Comparison of ENCODE assay signal across 35 cellular contexts in the genomic region with DNA sequence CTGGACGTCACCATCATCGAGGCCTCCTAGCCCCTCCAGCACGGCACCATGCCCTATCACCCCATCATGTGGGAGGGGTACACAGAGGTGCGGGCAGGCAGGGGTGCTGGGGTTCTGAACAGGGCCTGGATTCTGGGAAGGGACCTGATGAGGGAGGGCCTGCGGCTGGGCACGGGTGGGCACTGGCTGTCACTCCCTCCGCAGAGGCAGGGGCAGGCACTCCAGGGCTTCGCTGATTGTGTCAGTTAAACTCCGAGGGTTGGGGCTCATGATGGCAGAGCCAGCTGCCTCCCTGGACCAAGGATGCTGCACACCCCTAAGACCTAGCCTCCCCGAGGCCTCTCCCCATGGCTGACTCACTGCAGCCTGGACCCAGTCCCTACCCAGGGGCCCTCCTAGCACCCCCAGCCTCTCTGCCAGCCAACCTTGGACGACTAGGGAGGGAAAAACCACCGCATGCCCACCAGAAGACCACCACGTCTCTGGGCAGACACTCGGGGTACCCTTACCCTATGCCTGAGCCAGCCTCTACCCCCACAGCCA. TPM values are rescaled to one million over a fixed set of nuclear protein-coding genes. Genes with fewer than 3 reads are reported as not detected.
"Had no signal": no experiment of that assay in that cellular context is flagged by ENCODE, and none has a peak within 500 bp of the region (broad histone marks: within the 10 kb centered on the region; RNA-seq: fewer than 3 reads in every experiment).

No MANE protein-coding gene starts in this region.

- H3K4me1 ChIP-seq: left ventricle myocardium inferior, neural progenitor cell, right atrium auricular region, right lobe of liver, tibial nerve, uterus had no signal

- H3K9ac ChIP-seq: neural progenitor cell had no signal

- H3K36me3 ChIP-seq: neural progenitor cell, ovary, right atrium auricular region, right lobe of liver, uterus had no signal

- DNase-seq: head of caudate nucleus; hippocampal formation; immature natural killer cell; left ventricle myocardium inferior; midbrain; naive thymus-derived CD4-positive, alpha-beta T cell; nephron progenitor cell; right lobe of liver; stimulated activated CD4-positive, alpha-beta T cell treated with anti-CD3 and anti-CD28 coated beads, Interleukin-1b, Interleukin-23, amount 100 ng/mL, for 48 hours; stimulated activated CD4-positive, alpha-beta T cell treated with anti-CD3 and anti-CD28 coated beads, Interleukin-2, amount 100 ng/mL, for 48 hours; stimulated activated CD4-positive, alpha-beta T cell treated with anti-CD3 and anti-CD28 coated beads, Interleukin-4, amount 100 ng/mL, for 4 hours; stimulated activated CD8-positive, alpha-beta memory T cell treated with anti-CD3 and anti-CD28 coated beads, Interleukin-4, amount 100 ng/mL, for 48 hours; stimulated activated naive B cell treated with anti-CD40 and anti-IgM and Interleukin-4, amounts not matched to agents 10 μg/mL and 1 μg/mL and 100 μg/mL, for 72 hours; substantia nigra; uterus had no signal

- H3K9me3 ChIP-seq: ovary, right lobe of liver, uterus had no signal

- H3K4me1 Mint-ChIP-seq: memory B cell; nephron progenitor cell; neural progenitor cell; stimulated activated naive B cell treated with anti-CD40 and anti-IgM and Interleukin-4, amounts not matched to agents 10 μg/mL and 1 μg/mL and 100 μg/mL, for 72 hours had no signal

- H3K9me3 Mint-ChIP-seq: stimulated activated naive CD8-positive, alpha-beta T cell treated with anti-CD3 and anti-CD28 coated beads, Interleukin-15, Interleukin-2, amounts not matched to agents 100 ng/mL and 50 ng/mL, for 24 hours had no signal

- H3K4me3 Mint-ChIP-seq: immature natural killer cell; memory B cell; naive thymus-derived CD4-positive, alpha-beta T cell; nephron progenitor cell; neural progenitor cell; stimulated activated naive B cell treated with anti-CD40 and anti-IgM and Interleukin-4, amounts not matched to agents 10 μg/mL and 1 μg/mL and 100 μg/mL, for 72 hours; stimulated activated naive CD8-positive, alpha-beta T cell treated with anti-CD3 and anti-CD28 coated beads, Interleukin-15, Interleukin-2, amounts not matched to agents 100 ng/mL and 50 ng/mL, for 24 hours; type B pancreatic cell had no signal

- H3K27ac ChIP-seq: left ventricle myocardium inferior, neural progenitor cell, ovary, right atrium auricular region, right lobe of liver, tibial nerve, uterus had no signal

- H3K27me3 Mint-ChIP-seq: naive thymus-derived CD4-positive, alpha-beta T cell; progenitor cell of endocrine pancreas; stimulated activated naive CD8-positive, alpha-beta T cell treated with anti-CD3 and anti-CD28 coated beads, Interleukin-15, Interleukin-2, amounts not matched to agents 100 ng/mL and 50 ng/mL, for 24 hours had no signal

- ATAC-seq: mucosa of descending colon; naive thymus-derived CD4-positive, alpha-beta T cell; stimulated activated naive B cell treated with anti-CD40 and anti-IgM and Interleukin-4, amounts not matched to agents 10 μg/mL and 1 μg/mL and 100 μg/mL, for 72 hours had no signal

- H3K27ac Mint-ChIP-seq: immature natural killer cell; memory B cell; naive thymus-derived CD4-positive, alpha-beta T cell; nephron progenitor cell; neural progenitor cell; progenitor cell of endocrine pancreas; stimulated activated naive B cell treated with anti-CD40 and anti-IgM and Interleukin-4, amounts not matched to agents 10 μg/mL and 1 μg/mL and 100 μg/mL, for 72 hours; stimulated activated naive CD8-positive, alpha-beta T cell treated with anti-CD3 and anti-CD28 coated beads, Interleukin-15, Interleukin-2, amounts not matched to agents 100 ng/mL and 50 ng/mL, for 24 hours; type B pancreatic cell had no signal

- FAIRE-seq: islet of Langerhans had no signal

- H3K36me3 Mint-ChIP-seq: neural progenitor cell, type B pancreatic cell had no signal

- H3K4me3 ChIP-seq: left ventricle myocardium inferior, mucosa of descending colon, neural progenitor cell, ovary, right atrium auricular region, right lobe of liver, smooth muscle cell, tibial nerve, uterus had no signal

RNA-seq across cellular contexts. Expression of a gene that starts 45.9 kb away (rescaled TPM):
- polyA plus RNA-seq: smooth muscle cell had no signal

RNA-seq across cellular contexts. Expression of a gene that starts 46.2 kb away (rescaled TPM):
- total RNA-seq: kidney epithelial cell, left ventricle myocardium inferior, lower leg skin, lung microvascular endothelial cell, mesenteric fat pad, myocyte, progenitor cell of endocrine pancreas, pulmonary artery endothelial cell, right atrium auricular region, skeletal muscle tissue, smooth muscle cell, temporal lobe, tibial nerve, ureter had no signal
- polyA plus RNA-seq: immature natural killer cell; naive thymus-derived CD4-positive, alpha-beta T cell; smooth muscle cell had no signal
